Comparison of ENCODE assay signal across 28 cellular contexts in genomic region chr7:112069879-112070321, GRCh38.
DNase-seq lines count a peak whose midpoint lies in the region; FAIRE-seq and TF ChIP-seq lines count a peak whose summit lies in the region.
"Had no signal": no experiment of that assay in that cellular context is flagged by ENCODE, and none has a peak within 500 bp of the region (broad histone marks: within the 10 kb centered on the region; RNA-seq: fewer than 3 reads in every experiment).

No MANE protein-coding gene starts in this region.

- DNase-seq in A172 (ENCODE audit: low spot score) (peak; percentile 30), HT1080 (ENCODE audit: low read depth) (peak; percentile 89), amniotic epithelial cell (ENCODE audit: low read depth) (peak; percentile 53), glomerular endothelial cell (ENCODE audit: extremely low read depth, low read depth, low spot score) (peak; percentile 42), lower leg skin (ENCODE audit: low spot score in 2 of 2) (no peak), GM13976 (ENCODE audit: low spot score) (no peak), GM19239 (ENCODE audit: insufficient read length, low spot score) (no peak), prostate gland (ENCODE audit: low spot score) (no peak)
- DNase-seq: activated CD4-positive, alpha-beta memory T cell treated with anti-CD3 and anti-CD28 coated beads, Interleukin-2, amount 10 ng/mL, durations not matched to agents 7 days and 5 days; activated CD4-positive, CD25-positive, alpha-beta regulatory T cell; activated naive CD4-positive, alpha-beta T cell; activated T-cell treated with anti-CD3 and anti-CD28 coated beads, Interleukin-2, amount 50 U/mL, for 1 hour; C1 segment of cervical spinal cord; GDM1; KG1; left colon; NCI-H1092; NCI-H2081 treated with DMSO at 0.1 percent for 48 hours; NCI-H524; psoas muscle; SJCRH30; spleen; stimulated activated CD4-positive, alpha-beta T cell treated with anti-CD3 and anti-CD28 coated beads, Interleukin-4, amount 100 ng/mL, for 4 hours; T-helper 2 cell; upper lobe of left lung had no signal

- 82 to 88% methylated on average over 3 of the region's 3 CpGs for WGBS in lower leg skin, 2 donors
- WGBS in prostate gland = 88% methylated on average over 3 of the region's 3 CpGs

- H3K4me1 ChIP-seq in prostate gland (replicated peaks) = peaks cover 5% of the 10 kb centered on the region
- H3K4me1 ChIP-seq: ascending aorta, SJCRH30, spleen had no signal

- H3K27ac ChIP-seq in prostate gland = no peak overlapping the region
- H3K27ac ChIP-seq: ascending aorta, psoas muscle, SJCRH30, spleen had no signal

- H3K4me3 ChIP-seq in lower leg skin (ENCODE audit: low read depth, poor library complexity, severe bottlenecking) (no peak overlapping the region), prostate gland (no peak overlapping the region)
- H3K4me3 ChIP-seq: ascending aorta, psoas muscle, SJCRH30, spleen, upper lobe of left lung had no signal

- no peaks in the 10 kb centered on the region for H3K9me3 ChIP-seq in prostate gland
- H3K9me3 ChIP-seq: ascending aorta, psoas muscle, SJCRH30 had no signal

- TF ChIP-seq POLR2A in lower leg skin (IDR thresholded peaks at IDR 0.05) (no peak), prostate gland (IDR thresholded peaks at IDR 0.05) (no peak)

- TF ChIP-seq CTCF in lower leg skin (IDR thresholded peaks at IDR 0.05) (no peak), GM13976 (IDR thresholded peaks at IDR 0.05; ENCODE audit: borderline replicate concordance, control extremely low read depth, extremely low read depth, insufficient read depth, missing control alignments) (no peak), prostate gland (IDR thresholded peaks at IDR 0.05) (no peak)

- intact Hi-C loops in lower leg skin (cut with DNase I; ENCODE audit: low total_unique reads) (no loop called here), prostate gland (cut with DNase I) (no loop called here)

- no peak for FAIRE-seq in GM19239 (lab: Jason Lieb, UNC)
- FAIRE-seq: A204.1, colon had no signal

- in situ Hi-C loops in GM13976 (cut with MboI; ENCODE audit: low sequenced_read_pairs, unreplicated experiment) = no loop called here

- no peaks in the 10 kb centered on the region for H3K36me3 ChIP-seq in prostate gland
- H3K36me3 ChIP-seq: ascending aorta, SJCRH30, spleen, upper lobe of left lung had no signal

- no peaks in the 10 kb centered on the region for H3K27me3 ChIP-seq in prostate gland (replicated peaks; ENCODE audit: insufficient read depth)
- H3K27me3 ChIP-seq: ascending aorta, SJCRH30, spleen, upper lobe of left lung had no signal

Comparison
In these comparisons a context has a peak if more than half of its experiments do, and no peak if none do; other contexts are left out.
1. DNase-seq: peak in A172 (single experiment), HT1080 (single experiment), amniotic epithelial cell (single experiment) and glomerular endothelial cell (single experiment); none in lower leg skin (0 of 2), GM13976 (single experiment), GM19239 (single experiment) and prostate gland (single experiment).